In the genomic region with DNA sequence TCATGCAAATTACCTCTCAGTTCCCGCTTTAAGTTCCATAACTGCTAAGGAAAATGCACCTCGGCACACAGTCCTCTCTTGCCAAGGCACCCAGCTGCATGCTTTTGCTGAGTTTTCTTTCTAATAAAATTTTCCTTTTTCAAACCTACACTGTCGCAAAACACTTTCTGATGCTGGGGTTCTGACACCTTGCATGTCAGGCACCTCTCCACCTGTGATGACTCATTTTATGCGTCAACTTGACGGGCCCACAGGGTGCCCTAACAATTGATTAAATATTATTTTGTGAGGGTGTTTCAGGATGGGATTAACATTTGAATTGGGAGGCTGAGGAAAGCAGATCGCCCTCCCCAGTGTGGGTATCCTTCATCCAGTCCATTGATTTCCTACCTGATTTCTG, we compare ENCODE assay signal across 17 cellular contexts.
A peak's percentile ranks its signal among the peaks of the same experiment; 100 is the strongest.
DNase-seq lines count a peak whose midpoint lies in the region; ATAC-seq, FAIRE-seq and TF ChIP-seq lines count a peak whose summit lies in the region.
"Had no signal": no experiment of that assay in that cellular context is flagged by ENCODE, and none has a peak within 500 bp of the region (broad histone marks: within the 10 kb centered on the region; RNA-seq: fewer than 3 reads in every experiment).

No MANE protein-coding gene starts in this region.

- no peaks in the 10 kb centered on the region for H3K79me1 ChIP-seq in H9 (ENCODE audit: insufficient read depth, low read depth, low read length, poor library complexity, severe bottlenecking)

- no peaks in the 10 kb centered on the region; the same call in 1 of the 2 replicates for H3K4me1 ChIP-seq in H9 (ENCODE audit: insufficient read depth, low read length)
- H3K4me1 ChIP-seq in Karpas-422 (ENCODE audit: low read length) = peaks cover 58% of the 10 kb centered on the region
- no peaks in the 10 kb centered on the region for H3K4me1 ChIP-seq in astrocyte (ENCODE audit: insufficient read depth, low read length)
- peaks cover 16% of the 10 kb centered on the region for H3K4me1 ChIP-seq in iPS-20b (ENCODE audit: insufficient read depth, low read length)
- no peaks in the 10 kb centered on the region for H3K4me1 ChIP-seq in SJCRH30
- H3K4me1 ChIP-seq: BLaER1 treated with 17β-estradiol and CSF1 and Interleukin-3, amounts not matched to agents 10 nM and 100 nM had no signal

- peaks cover 35% of the 10 kb centered on the region for H3K9me3 ChIP-seq in H9 (ENCODE audit: control insufficient read depth, low read depth, low read length)
- H3K9me3 ChIP-seq in Karpas-422 (ENCODE audit: low read length) = peaks cover 11% of the 10 kb centered on the region
- no peaks in the 10 kb centered on the region for H3K9me3 ChIP-seq in astrocyte (ENCODE audit: insufficient read depth, low read depth, low read length)
- H3K9me3 ChIP-seq in iPS-20b (ENCODE audit: insufficient read depth, low read depth, low read length) = peaks cover 9% of the 10 kb centered on the region
- H3K9me3 ChIP-seq in SJCRH30 (replicated peaks) = no peaks in the 10 kb centered on the region

- no peak overlapping the region for H3K56ac ChIP-seq in H9 (ENCODE audit: insufficient read length, low read depth, low read length)

- TF ChIP-seq CTCF in H9 (conservative IDR thresholded peaks at IDR 0.05) = no peak
- no peak for TF ChIP-seq CTCF in astrocyte (IDR thresholded peaks at IDR 0.05; ENCODE audit: insufficient read depth, low read depth, low read length)

- no peaks in the 10 kb centered on the region; the same call in 1 of the 2 replicates for H3K27me3 Mint-ChIP-seq in H9 (ENCODE audit: low read depth)
- H3K27me3 Mint-ChIP-seq in astrocyte (ENCODE audit: low read depth, unreplicated experiment) = no peaks in the 10 kb centered on the region
- H3K27me3 Mint-ChIP-seq: B cell; CD8-positive, alpha-beta memory T cell had no signal

- H2BK5ac ChIP-seq in H9 (ENCODE audit: insufficient read length, low read length) = no peak overlapping the region

- H4K8ac ChIP-seq in H9 (replicated peaks; ENCODE audit: insufficient read length, low read depth, low read length) = no peak overlapping the region

- no peaks in the 10 kb centered on the region for H4K20me1 ChIP-seq in H9 (ENCODE audit: control insufficient read depth, insufficient read depth, insufficient read length)
- H4K20me1 ChIP-seq in Karpas-422 (ENCODE audit: insufficient read depth, low read depth, low read length) = no peaks in the 10 kb centered on the region
- no peaks in the 10 kb centered on the region for H4K20me1 ChIP-seq in astrocyte (ENCODE audit: insufficient read depth, low read length)
- H4K20me1 ChIP-seq: BLaER1 treated with 17β-estradiol and CSF1 and Interleukin-3, amounts not matched to agents 10 nM and 100 nM had no signal

- no peak overlapping the region for H2BK15ac ChIP-seq in H9 (ENCODE audit: low read depth, low read length)

- H3K23ac ChIP-seq in H9 (ENCODE audit: insufficient read length, low read depth, low read length) = no peak overlapping the region

- H3K9ac ChIP-seq in H9 (ENCODE audit: extremely low read depth, insufficient read length, low read length) = no peak overlapping the region
- H3K9ac ChIP-seq in Karpas-422 (ENCODE audit: low read length) = 0 out of 2 replicates have a peak overlapping the region, but pooled peaks have one; percentile 7
- no peak overlapping the region for H3K9ac ChIP-seq in astrocyte (ENCODE audit: low read length)
- no peak overlapping the region for H3K9ac ChIP-seq in iPS-20b (ENCODE audit: low read depth, low read length)
- H3K9ac ChIP-seq: BLaER1 treated with 17β-estradiol and CSF1 and Interleukin-3, amounts not matched to agents 10 nM and 100 nM had no signal

- FAIRE-seq in astrocyte (lab: Jason Lieb, UNC) = peak; percentile 39
- FAIRE-seq: G401.6 had no signal

- H3K4me3 ChIP-seq in Karpas-422 (ENCODE audit: low read length) (peak overlapping the region; percentile 25; the same call in 1 of the 2 replicates), astrocyte (ENCODE audit: insufficient read depth, low read depth, low read length) (no peak overlapping the region), iPS-20b (ENCODE audit: low read length) (no peak overlapping the region; the same call in 1 of the 2 replicates), SJCRH30 (no peak overlapping the region)
- H3K4me3 ChIP-seq: BLaER1 treated with 17β-estradiol and CSF1 and Interleukin-3, amounts not matched to agents 10 nM and 100 nM; HAP-1 had no signal

- H3K23me2 ChIP-seq in H9 (ENCODE audit: insufficient read length, low read depth, low read length, poor library complexity, severe bottlenecking) = no peaks in the 10 kb centered on the region

- H2BK12ac ChIP-seq in H9 (ENCODE audit: insufficient read length, low read depth, low read length) = no peak overlapping the region

- H3K9me2 ChIP-seq in Karpas-422 (replicated peaks; ENCODE audit: insufficient read depth, low read length) = no peaks in the 10 kb centered on the region

- H3K27me3 ChIP-seq in H9 (ENCODE audit: insufficient read depth, low read length) (no peaks in the 10 kb centered on the region), Karpas-422 (ENCODE audit: low read length) (no peaks in the 10 kb centered on the region), astrocyte (ENCODE audit: insufficient read depth, low read length) (no peaks in the 10 kb centered on the region), iPS-20b (ENCODE audit: insufficient read depth, low read length) (no peaks in the 10 kb centered on the region), SJCRH30 (no peaks in the 10 kb centered on the region)

- H4K5ac ChIP-seq in H9 (ENCODE audit: insufficient read length, low read depth, low read length) = no peak overlapping the region

- no peak overlapping the region for H2AK5ac ChIP-seq in H9 (ENCODE audit: insufficient read length, low read length)

- no peaks in the 10 kb centered on the region for H3K36me3 ChIP-seq in Karpas-422 (ENCODE audit: insufficient read depth, low read length)
- H3K36me3 ChIP-seq in astrocyte (ENCODE audit: insufficient read depth, low read length) = no peaks in the 10 kb centered on the region
- no peaks in the 10 kb centered on the region; the same call in 1 of the 2 replicates for H3K36me3 ChIP-seq in iPS-20b (ENCODE audit: insufficient read depth, low read depth, low read length)
- H3K36me3 ChIP-seq in SJCRH30 = no peaks in the 10 kb centered on the region
- H3K36me3 ChIP-seq: BLaER1 treated with 17β-estradiol and CSF1 and Interleukin-3, amounts not matched to agents 10 nM and 100 nM; HAP-1 had no signal

- H3K27ac Mint-ChIP-seq in H9 = peak overlapping the region; percentile 34 to 94 (median 89); a peak in 5 of 7 replicates
- H3K27ac Mint-ChIP-seq in astrocyte (ENCODE audit: unreplicated experiment) = no peak overlapping the region
- H3K27ac Mint-ChIP-seq: B cell had no signal

- peak overlapping the region in 1 of 2 experiments; percentile 15; a peak in 1 of 5 replicates for H3K4me3 Mint-ChIP-seq in H9
- no peak overlapping the region for H3K4me3 Mint-ChIP-seq in astrocyte (ENCODE audit: unreplicated experiment)
- H3K4me3 Mint-ChIP-seq: B cell; CD8-positive, alpha-beta memory T cell had no signal

- WGBS in H9 (ENCODE audit: extremely low coverage, insufficient read length, low lambda C conversion rate) = no CpG with 5 or more reads among the region's 6 CpGs

- no peak overlapping the region for H4K91ac ChIP-seq in H9 (ENCODE audit: insufficient read length, low read depth, low read length)

- no peak overlapping the region for H3T11ph ChIP-seq in H9 (ENCODE audit: low read length)

- H3K36me3 Mint-ChIP-seq in H9 (ENCODE audit: insufficient read depth in 1 of 3, low read depth in 3 of 3) (peaks cover 51 to 74% (median 57%) of the 10 kb centered on the region in 3 experiments), astrocyte (ENCODE audit: low read depth, unreplicated experiment) (no peaks in the 10 kb centered on the region)

- intact Hi-C loops in left colon (cut with DNase I, micrococcal nuclease) = no loop called here

- no peak overlapping the region for H3K18ac ChIP-seq in H9 (ENCODE audit: insufficient read length, low read depth, low read length)

- H3K79me2 ChIP-seq in H9 (ENCODE audit: insufficient read depth, low read length) (no peaks in the 10 kb centered on the region), Karpas-422 (ENCODE audit: low read length) (no peaks in the 10 kb centered on the region), astrocyte (ENCODE audit: insufficient read depth, low read length) (no peaks in the 10 kb centered on the region)

- no peak for ATAC-seq in left colon

- H3K27ac ChIP-seq in H9 (ENCODE audit: insufficient read length, low read depth, low read length) (no peak overlapping the region), Karpas-422 (ENCODE audit: low read length) (peak overlapping the region; percentile 99), astrocyte (ENCODE audit: low read depth, low read length) (no peak overlapping the region), iPS-20b (ENCODE audit: low read length) (peak overlapping the region; percentile 71), SJCRH30 (no peak overlapping the region)
- H3K27ac ChIP-seq: BLaER1 treated with 17β-estradiol and CSF1 and Interleukin-3, amounts not matched to agents 10 nM and 100 nM; HL-60 had no signal

- no peak overlapping the region for H2AFZ ChIP-seq in H9 (ENCODE audit: low read length)
- H2AFZ ChIP-seq in Karpas-422 (ENCODE audit: low read length) = no peak overlapping the region
- no peak overlapping the region for H2AFZ ChIP-seq in astrocyte (ENCODE audit: low read depth, low read length)

- no peak overlapping the region for H2BK120ac ChIP-seq in H9 (ENCODE audit: low read depth, low read length, poor library complexity, severe bottlenecking)

- no peak overlapping the region for H3K4ac ChIP-seq in H9 (ENCODE audit: low read depth, low read length)

- H3K4me1 Mint-ChIP-seq in H9 = peaks cover 33 to 38% of the 10 kb centered on the region in 2 experiments
- H3K4me1 Mint-ChIP-seq in astrocyte (ENCODE audit: low read depth, unreplicated experiment) = peaks cover 8% of the 10 kb centered on the region
- H3K4me1 Mint-ChIP-seq: CD8-positive, alpha-beta memory T cell had no signal

- DNase-seq in H9 (no peak), Karpas-422 (peak; percentile 76), astrocyte (ENCODE audit: low read depth) (no peak), SJCRH30 (no peak), left colon (no peak), NCI-H2227 treated with DMSO at 0.1 percent for 48 hours (lab: John Stamatoyannopoulos, UW) (no peak)
- no peak for DNase-seq in stimulated activated CD4-positive, alpha-beta T cell treated with anti-CD3 and anti-CD28 coated beads, Interleukin-4, amount 100 ng/mL, for 4 hours
- DNase-seq: CD8-positive, alpha-beta memory T cell; COR-L47; GOT3; KG1 had no signal

- no peak overlapping the region for H2BK20ac ChIP-seq in H9 (ENCODE audit: low read depth, low read length, poor library complexity, severe bottlenecking)

- H3K9me3 Mint-ChIP-seq in H9 (peaks cover 48 to 50% of the 10 kb centered on the region in 2 experiments), astrocyte (ENCODE audit: unreplicated experiment) (no peaks in the 10 kb centered on the region)

- H3K4me2 ChIP-seq in H9 (ENCODE audit: insufficient read depth, insufficient read length, low read length) (no peak overlapping the region), Karpas-422 (ENCODE audit: low read depth, low read length, poor library complexity, severe bottlenecking) (peak overlapping the region; percentile 54), astrocyte (ENCODE audit: low read length) (no peak overlapping the region)
- H3K4me2 ChIP-seq: BLaER1 treated with 17β-estradiol and CSF1 and Interleukin-3, amounts not matched to agents 10 nM and 100 nM had no signal

- no peak overlapping the region for H3K14ac ChIP-seq in H9 (ENCODE audit: insufficient read depth, low read length)

Comparison
In these comparisons a context has a peak if more than half of its experiments do, and no peak if none do; other contexts are left out.
1. H3K27ac ChIP-seq: peak in Karpas-422 (single experiment) and iPS-20b (single experiment); none in H9 (single experiment), astrocyte (single experiment) and SJCRH30 (single experiment).